13 cellular contexts compared by ENCODE assay signal in genomic region chr3:86989611-86990010, GRCh38. TPM values are rescaled to one million over a fixed set of nuclear protein-coding genes. Genes with fewer than 3 reads are reported as not detected.
A peak's percentile ranks its signal among the peaks of the same experiment; 100 is the strongest.
DNase-seq lines count a peak whose midpoint lies in the region; ATAC-seq and TF ChIP-seq lines count a peak whose summit lies in the region.
"Had no signal": no experiment of that assay in that cellular context is flagged by ENCODE, and none has a peak within 500 bp of the region (broad histone marks: within the 10 kb centered on the region; RNA-seq: fewer than 3 reads in every experiment).

No MANE protein-coding gene starts in this region.

- POLR2A ChIA-PET in MCF 10A (lab: Yijun Ruan, JAX), result interaction anchor here (1.0 to 5.4 kb wide), 12 partner anchors 12 to 196 kb away, joined by 3 to 32 read pairs (median 10); no protein-coding TSS in a partner anchor

- TF ChIP-seq EP300 in stomach (IDR thresholded peaks at IDR 0.05), result no peak

- no peak overlapping the region for H3K23ac ChIP-seq in H9 (ENCODE audit: insufficient read length, low read depth, low read length)

- peaks cover 7% of the 10 kb centered on the region for H3K23me2 ChIP-seq in H9 (ENCODE audit: insufficient read length, low read depth, low read length, poor library complexity, severe bottlenecking)

- no peaks in the 10 kb centered on the region for H3K9me3 ChIP-seq in H9 (ENCODE audit: control insufficient read depth, low read depth, low read length)
- H3K9me3 ChIP-seq in left lung, result no peaks in the 10 kb centered on the region
- H3K9me3 ChIP-seq in stomach, result no peaks in the 10 kb centered on the region

- no peak overlapping the region for H3K27ac Mint-ChIP-seq in H9
- peak overlapping the region; percentile 81 for H3K27ac Mint-ChIP-seq in MCF 10A (ENCODE audit: low read depth, unreplicated experiment)
- no peak overlapping the region for H3K27ac Mint-ChIP-seq in immature natural killer cell
- H3K27ac Mint-ChIP-seq: activated naive CD8-positive, alpha-beta T cell treated with anti-CD3 and anti-CD28 coated beads for 36 hours had no signal

- no peak for TF ChIP-seq POLR2A in stomach (IDR thresholded peaks at IDR 0.05)

- no peaks in the 10 kb centered on the region for H3K36me3 ChIP-seq in left lung
- H3K36me3 ChIP-seq in stomach, result no peaks in the 10 kb centered on the region

- no TSS peak for BruUV-seq in MCF 10A (replicated peaks; lab: Mats Ljungman, UMichigan)

- no peaks in the 10 kb centered on the region for H3K9me3 Mint-ChIP-seq in H9
- no peaks in the 10 kb centered on the region for H3K9me3 Mint-ChIP-seq in MCF 10A (ENCODE audit: unreplicated experiment)
- H3K9me3 Mint-ChIP-seq in immature natural killer cell, result peaks cover 0 to 24% (median 5%) of the 10 kb centered on the region in 6 donors
- H3K9me3 Mint-ChIP-seq: activated naive CD8-positive, alpha-beta T cell treated with anti-CD3 and anti-CD28 coated beads for 36 hours had no signal

- no peak overlapping the region for H2BK120ac ChIP-seq in H9 (ENCODE audit: low read depth, low read length, poor library complexity, severe bottlenecking)

- H3K4me3 ChIP-seq in left lung (peak overlapping the region; percentile 44 to 45), stomach (peak overlapping the region; percentile 61 to 73 (median 68))

- intact Hi-C loops in MCF 10A (cut with micrococcal nuclease) (loop anchor here (2.0 to 10.0 kb wide), 5 partner anchors 17 to 235 kb away; partner anchors contain the start of gene CHMP2B), left lung (cut with DNase I) (no loop called here), stomach (cut with DNase I; ENCODE audit: low total_unique reads) (no loop called here)

- H3K27me3 Mint-ChIP-seq in H9 (ENCODE audit: low read depth), result peaks cover 17% of the 10 kb centered on the region
- no peaks in the 10 kb centered on the region for H3K27me3 Mint-ChIP-seq in MCF 10A (ENCODE audit: insufficient read depth, unreplicated experiment)
- H3K27me3 Mint-ChIP-seq in immature natural killer cell (ENCODE audit: low read depth in 3 of 3), result peaks cover 0 to 5% (median 0%) of the 10 kb centered on the region in 3 donors

- CTCF ChIA-PET in MCF 10A (lab: Yijun Ruan, JAX), result interaction anchor here (0.9 to 1.8 kb wide), 10 partner anchors 10 to 198 kb away, joined by 3 to 9 read pairs (median 4); no protein-coding TSS in a partner anchor

- H3K4me1 Mint-ChIP-seq in H9 (peaks cover 22 to 26% of the 10 kb centered on the region in 2 experiments), MCF 10A (ENCODE audit: insufficient read depth, unreplicated experiment) (peaks cover 34% of the 10 kb centered on the region), immature natural killer cell (no peaks in the 10 kb centered on the region)

- H3K36me3 Mint-ChIP-seq in H9 (ENCODE audit: insufficient read depth in 1 of 3, low read depth in 3 of 3) (no peaks in the 10 kb centered on the region), MCF 10A (ENCODE audit: insufficient read depth, unreplicated experiment) (peaks cover 5% of the 10 kb centered on the region), immature natural killer cell (peaks cover 0 to 3% (median 0%) of the 10 kb centered on the region in 3 donors)
- H3K36me3 Mint-ChIP-seq: activated naive CD8-positive, alpha-beta T cell treated with anti-CD3 and anti-CD28 coated beads for 36 hours had no signal

- DNase-seq in H9, result no peak
- DNase-seq in MCF 10A (ENCODE audit: unreplicated experiment), result no peak
- no peak for DNase-seq in left lung
- no peak for DNase-seq in stomach
- no peak for DNase-seq in left lobe of liver (ENCODE audit: low spot score)
- no peak for DNase-seq in NCI-H2081 treated with DMSO at 0.1 percent for 48 hours (lab: John Stamatoyannopoulos, UW)
- no peak for DNase-seq in immature natural killer cell
- no peak for DNase-seq in middle frontal gyrus (ENCODE audit: extremely low spot score, low spot score)
- DNase-seq: activated CD4-positive, alpha-beta T cell treated with anti-CD3 and anti-CD28 coated beads for 1 hour; activated naive CD8-positive, alpha-beta T cell treated with anti-CD3 and anti-CD28 coated beads for 36 hours; foreskin melanocyte; NCI-H1105 treated with DMSO at 0.1 percent for 48 hours had no signal

- H4K20me1 ChIP-seq in H9 (ENCODE audit: control insufficient read depth, insufficient read depth, insufficient read length), result no peaks in the 10 kb centered on the region

- no peaks in the 10 kb centered on the region for H3K79me1 ChIP-seq in H9 (ENCODE audit: insufficient read depth, low read depth, low read length, poor library complexity, severe bottlenecking)

- no peak overlapping the region for H3K18ac ChIP-seq in H9 (ENCODE audit: insufficient read length, low read depth, low read length)

- H4K91ac ChIP-seq in H9 (ENCODE audit: insufficient read length, low read depth, low read length), result no peak overlapping the region

- H2AFZ ChIP-seq in H9 (ENCODE audit: low read length), result no peak overlapping the region

- no peak overlapping the region for H4K8ac ChIP-seq in H9 (replicated peaks; ENCODE audit: insufficient read length, low read depth, low read length)

- H3K56ac ChIP-seq in H9 (ENCODE audit: insufficient read length, low read depth, low read length), result no peak overlapping the region

- H2AK5ac ChIP-seq in H9 (ENCODE audit: insufficient read length, low read length), result no peak overlapping the region

- H2BK12ac ChIP-seq in H9 (ENCODE audit: insufficient read length, low read depth, low read length), result no peak overlapping the region

- H3K9ac ChIP-seq in H9 (ENCODE audit: extremely low read depth, insufficient read length, low read length), result no peak overlapping the region

- no peak for TF ChIP-seq CTCF in H9 (conservative IDR thresholded peaks at IDR 0.05)
- no peak for TF ChIP-seq CTCF in MCF 10A (IDR thresholded peaks at IDR 0.05; ENCODE audit: unreplicated experiment)
- no peak for TF ChIP-seq CTCF in left lung (IDR thresholded peaks at IDR 0.05)
- TF ChIP-seq CTCF in stomach (IDR thresholded peaks at IDR 0.05), result no peak

- peak overlapping the region; percentile 82 for H3K4me2 ChIP-seq in H9 (ENCODE audit: insufficient read depth, insufficient read length, low read length)

- H3T11ph ChIP-seq in H9 (ENCODE audit: low read length), result no peak overlapping the region

- no peak overlapping the region for H3K4ac ChIP-seq in H9 (ENCODE audit: low read depth, low read length)

- H4K5ac ChIP-seq in H9 (ENCODE audit: insufficient read length, low read depth, low read length), result no peak overlapping the region

- H2BK15ac ChIP-seq in H9 (ENCODE audit: low read depth, low read length), result no peak overlapping the region

- H3K4me1 ChIP-seq in H9 (ENCODE audit: insufficient read depth, low read length), result no peaks in the 10 kb centered on the region
- no peaks in the 10 kb centered on the region for H3K4me1 ChIP-seq in left lung
- H3K4me1 ChIP-seq in stomach, result peaks cover 0 to 24% (median 18%) of the 10 kb centered on the region in 4 donors

- H3K27me3 ChIP-seq in H9 (ENCODE audit: insufficient read depth, low read length) (no peaks in the 10 kb centered on the region; the same call in 1 of the 2 replicates), left lung (peaks cover 0 to 51% of the 10 kb centered on the region in 2 donors), stomach (peaks cover 0 to 21% (median 15%) of the 10 kb centered on the region in 3 donors)

- no CpG with 5 or more reads among the region's 7 CpGs for WGBS in H9 (ENCODE audit: extremely low coverage, insufficient read length, low lambda C conversion rate)
- 31 to 48% (median 34%) methylated on average over 7 of the region's 7 CpGs for WGBS in stomach, 5 donors

- H2BK5ac ChIP-seq in H9 (ENCODE audit: insufficient read length, low read length), result no peak overlapping the region

- H3K14ac ChIP-seq in H9 (ENCODE audit: insufficient read depth, low read length), result no peak overlapping the region

- no peak overlapping the region for H2BK20ac ChIP-seq in H9 (ENCODE audit: low read depth, low read length, poor library complexity, severe bottlenecking)

- H3K27ac ChIP-seq in H9 (ENCODE audit: insufficient read length, low read depth, low read length) (no peak overlapping the region), left lung (peak overlapping the region; percentile 69 to 89), stomach (peak overlapping the region in 4 of 5 donors; percentile 74 to 91 (median 79))
- H3K27ac ChIP-seq: RWPE1 had no signal

- H3K4me3 Mint-ChIP-seq in H9 (peak overlapping the region; percentile 74 to 87), MCF 10A (ENCODE audit: unreplicated experiment) (peak overlapping the region; percentile 82), immature natural killer cell (peak overlapping the region in 1 of 5 donors; percentile 2)
- H3K4me3 Mint-ChIP-seq: activated naive CD8-positive, alpha-beta T cell treated with anti-CD3 and anti-CD28 coated beads for 36 hours had no signal

- H3K79me2 ChIP-seq in H9 (ENCODE audit: insufficient read depth, low read length), result no peaks in the 10 kb centered on the region; the same call in 1 of the 2 replicates

- no peak for ATAC-seq in left lung
- ATAC-seq in left lobe of liver, result no peak

RNA-seq across cellular contexts. Expression of gene VGLL3, which starts 1.3 kb away (rescaled TPM):
- 19.5 and 19.7 TPM in 2 replicates for total RNA-seq in H9 (2021)
- 6.3 and 12.2 TPM in 2 replicates for total RNA-seq in MCF 10A (2022)
- total RNA-seq in left lung, result 10 to 100 TPM; 33.1 to 55.3 TPM
- 10 to 100 TPM in 3 of 5 donors, 1 to 10 TPM in 2; 5.5 to 23.7 (median 14.7) TPM for total RNA-seq in stomach
- polyA plus RNA-seq in stomach, result 1 to 10 TPM in 2 of 3 donors, under 1 TPM in 1; 0.60 to 1.4 (median 1.2) TPM
- total RNA-seq in left lobe of liver, result 0.33 TPM
- not detected for polyA plus RNA-seq in immature natural killer cell
- total RNA-seq: activated naive CD8-positive, alpha-beta T cell treated with anti-CD3 and anti-CD28 coated beads for 36 hours had no signal
